ENCODE assay signal across 29 cellular contexts in genomic region chr15:56943398-56943797, GRCh38. TPM values are rescaled to one million over a fixed set of nuclear protein-coding genes. Genes with fewer than 3 reads are reported as not detected.
A peak's percentile ranks its signal among the peaks of the same experiment; 100 is the strongest.
DNase-seq lines count a peak whose midpoint lies in the region; ATAC-seq lines count a peak whose summit lies in the region.
"Had no signal": no experiment of that assay in that cellular context is flagged by ENCODE, and none has a peak within 500 bp of the region (broad histone marks: within the 10 kb centered on the region; RNA-seq: fewer than 3 reads in every experiment).

No MANE protein-coding gene starts in this region.

- H3K14ac ChIP-seq in mesenchymal stem cell (ENCODE audit: low read length in 2 of 2), result no peak overlapping the region

- H3K27ac ChIP-seq in ACC112 (ENCODE audit: low read depth, low read length) (0 out of 2 replicates have a peak overlapping the region, but pooled peaks have one; percentile 11), cingulate gyrus (ENCODE audit: low read depth, low read length) (peak overlapping the region; percentile 24), mesenchymal stem cell (ENCODE audit: low read length, poor library complexity, severe bottlenecking) (no peak overlapping the region)
- H3K27ac ChIP-seq: A549, gastrocnemius medialis, pancreas, right lobe of liver, WERI-Rb-1 had no signal

- H3K79me1 ChIP-seq in mesenchymal stem cell (replicated peaks; ENCODE audit: low read length, poor library complexity, severe bottlenecking), result no peaks in the 10 kb centered on the region

- no peak overlapping the region for H3K4me3 ChIP-seq in ACC112 (ENCODE audit: low read depth, low read length)
- H3K4me3 ChIP-seq in mesenchymal stem cell (ENCODE audit: insufficient read depth in 1 of 2, low read depth in 1 of 2, low read length in 2 of 2), result no peak overlapping the region
- H3K4me3 ChIP-seq: A549, gastrocnemius medialis, pancreas, right lobe of liver had no signal

- H3K9me3 ChIP-seq in mesenchymal stem cell (ENCODE audit: control insufficient read depth, low read length), result peaks cover 14% of the 10 kb centered on the region
- H3K9me3 ChIP-seq: gastrocnemius medialis, pancreas, right lobe of liver had no signal

- ATAC-seq in GM21528 (IDR thresholded peaks at IDR 0.05; ENCODE audit: low FRiP score, unreplicated experiment), result no peak
- ATAC-seq: A549; activated CD8-positive, alpha-beta memory T cell treated with anti-CD3 and anti-CD28 coated beads, Interleukin-2, amount 10 ng/mL, durations not matched to agents 7 days and 5 days; gastrocnemius medialis; natural killer cell; pancreas; right lobe of liver; SK-N-SH treated with all-trans-retinoic acid at 6 μM for 48 hours; stimulated activated naive CD8-positive, alpha-beta T cell treated with anti-CD3 and anti-CD28 coated beads, Interleukin-15, amount 100 ng/mL, for 72 hours had no signal

- WGBS in mesenchymal stem cell, result no CpG with 5 or more reads among the region's 1 CpG

- H3K36me3 ChIP-seq in ACC112 (ENCODE audit: insufficient read depth, low read length), result peaks cover 17% of the 10 kb centered on the region
- peaks cover 0 to 19% of the 10 kb centered on the region in 2 experiments for H3K36me3 ChIP-seq in mesenchymal stem cell (ENCODE audit: control insufficient read depth in 1 of 2, insufficient read depth in 2 of 2, low read depth in 1 of 2, low read length in 2 of 2)
- H3K36me3 ChIP-seq: pancreas, right lobe of liver had no signal

- no peak overlapping the region for H2BK120ac ChIP-seq in mesenchymal stem cell (ENCODE audit: low read depth, low read length)

- no peak overlapping the region for H3K18ac ChIP-seq in mesenchymal stem cell (ENCODE audit: low read depth in 1 of 2, low read length in 2 of 2)

- H3K4me1 ChIP-seq in ACC112 (ENCODE audit: control insufficient read depth, insufficient read depth, low read length, unreplicated experiment) (peaks cover 18% of the 10 kb centered on the region), mesenchymal stem cell (ENCODE audit: control insufficient read depth, insufficient read depth, low read depth, low read length) (no peaks in the 10 kb centered on the region)

- peak overlapping the region; percentile 18 for H3K9ac ChIP-seq in mesenchymal stem cell (ENCODE audit: low read length)

- no peak overlapping the region for H4K91ac ChIP-seq in mesenchymal stem cell (ENCODE audit: low read length)

- H3K4ac ChIP-seq in mesenchymal stem cell (ENCODE audit: low read depth in 1 of 2, low read length in 2 of 2), result no peak overlapping the region

- H2BK5ac ChIP-seq in mesenchymal stem cell (ENCODE audit: low read depth, low read length, poor library complexity, severe bottlenecking), result no peak overlapping the region

- no peak overlapping the region for H4K8ac ChIP-seq in mesenchymal stem cell (ENCODE audit: low read length)

- DNase-seq in LHCN-M2 (ENCODE audit: low read depth) (peak; percentile 40), mesenchymal stem cell (no peak), midbrain (lab: John Stamatoyannopoulos, UW) (no peak), NCI-H748 (lab: John Stamatoyannopoulos, UW; ENCODE audit: unreplicated experiment) (no peak)
- DNase-seq in effector CD8-positive, alpha-beta T cell (lab: John Stamatoyannopoulos, UW), result no peak
- DNase-seq: activated CD4-positive, alpha-beta T cell treated with anti-CD3 and anti-CD28 coated beads, Interleukin-2, amount 10 ng/mL, durations not matched to agents 24 days and 14 days; activated CD8-positive, alpha-beta memory T cell treated with anti-CD3 and anti-CD28 coated beads, Interleukin-2, amount 10 ng/mL, durations not matched to agents 7 days and 5 days; activated naive CD4-positive, alpha-beta T cell treated with anti-CD3 and anti-CD28 coated beads, Interleukin-2, amount 10 ng/mL, durations not matched to agents 7 days and 5 days; amygdala; DMS53; gastrocnemius medialis; H9; hypothalamus; Karpas-422; natural killer cell; NCI-H1092; NCI-H2029; NCI-H2227 treated with DMSO at 0.1 percent for 48 hours; NCI-H748 treated with DMSO at 0.1 percent for 48 hours; pancreas; right lobe of liver; stimulated activated CD4-positive, alpha-beta T cell treated with anti-CD3 and anti-CD28 coated beads, Interleukin-15, amount 100 ng/mL, for 24 hours; stimulated activated naive CD8-positive, alpha-beta T cell treated with anti-CD3 and anti-CD28 coated beads, Interleukin-15, amount 100 ng/mL, for 72 hours; WERI-Rb-1 had no signal

- H2BK12ac ChIP-seq in mesenchymal stem cell (ENCODE audit: low read length in 2 of 2), result no peak overlapping the region

- H3K79me2 ChIP-seq in ACC112 (ENCODE audit: control insufficient read depth, insufficient read depth, low read length, unreplicated experiment), result peaks cover 71% of the 10 kb centered on the region

- no peak overlapping the region for H2AK5ac ChIP-seq in mesenchymal stem cell (ENCODE audit: low read length, severe bottlenecking)

- H3K4me2 ChIP-seq in mesenchymal stem cell (ENCODE audit: low read length, poor library complexity, severe bottlenecking), result no peak overlapping the region
- H3K4me2 ChIP-seq: A549 had no signal

- no peak overlapping the region for H3K23ac ChIP-seq in mesenchymal stem cell (ENCODE audit: low read length in 2 of 2)

- H3K27me3 ChIP-seq in ACC112 (ENCODE audit: insufficient read depth, low read length), result no peaks in the 10 kb centered on the region
- H3K27me3 ChIP-seq in mesenchymal stem cell (ENCODE audit: control insufficient read depth in 1 of 2, insufficient read depth in 1 of 2, low read length in 2 of 2), result no peaks in the 10 kb centered on the region
- H3K27me3 ChIP-seq: gastrocnemius medialis, pancreas, right lobe of liver had no signal

- no peak overlapping the region for H2AFZ ChIP-seq in ACC112 (ENCODE audit: low read length, unreplicated experiment)
- no peak overlapping the region for H2AFZ ChIP-seq in mesenchymal stem cell (ENCODE audit: low read depth, low read length)

- no peak overlapping the region for H2BK15ac ChIP-seq in mesenchymal stem cell (ENCODE audit: low read depth, poor library complexity, severe bottlenecking)

RNA-seq across cellular contexts. Expression of gene TCF12, which starts 25.0 kb away (rescaled TPM):
- total RNA-seq in LHCN-M2 (2014; rRNA removed), result 108 and 111 TPM in 2 replicates
- 19.7 TPM for polyA plus RNA-seq in LHCN-M2 (2012)
- 43.3 TPM for polyA plus RNA-seq in mesenchymal stem cell (2013, experiment 1 of 2)
- polyA plus RNA-seq in mesenchymal stem cell (2013, experiment 2 of 2), result 41.8 TPM
